Comparison of ENCODE assay signal across 15 cellular contexts in genomic region chr11:123525511-123525918, GRCh38.
DNase-seq lines count a peak whose midpoint lies in the region; ATAC-seq and TF ChIP-seq lines count a peak whose summit lies in the region.
"Had no signal": no experiment of that assay in that cellular context is flagged by ENCODE, and none has a peak within 500 bp of the region (broad histone marks: within the 10 kb centered on the region; RNA-seq: fewer than 3 reads in every experiment).

No MANE protein-coding gene starts in this region.

- H3K4me1 Mint-ChIP-seq in brain: peaks cover 52% of the 10 kb centered on the region

- no peak for TF ChIP-seq CTCF in brain (conservative IDR thresholded peaks at IDR 0.05)

- ATAC-seq in left ventricle myocardium superior (peak; percentile 60), sciatic nerve (no peak), GM21381 (IDR thresholded peaks at IDR 0.05; ENCODE audit: unreplicated experiment) (no peak)
- ATAC-seq: mucosa of descending colon had no signal

- H3K27ac Mint-ChIP-seq in brain: peak overlapping the region; percentile 40 to 94 (median 90)

- peak overlapping the region in 4 of 5 experiments; percentile 75 to 88 (median 82) for H3K4me3 Mint-ChIP-seq in brain

- H3K36me3 Mint-ChIP-seq in brain: peaks cover 4% of the 10 kb centered on the region

- H3K9me3 Mint-ChIP-seq in brain: peaks cover 0 to 5% (median 0%) of the 10 kb centered on the region in 5 experiments

- peak overlapping the region; percentile 54 for H3K27ac ChIP-seq in substantia nigra (ENCODE audit: low read depth, low read length, poor library complexity, severe bottlenecking)
- H3K27ac ChIP-seq: 22Rv1, thoracic aorta had no signal

- DNase-seq in NCI-H1092 treated with DMSO at 0.1 percent for 48 hours (lab: John Stamatoyannopoulos, UW) (peak; percentile 18), NCI-H1092 (lab: John Stamatoyannopoulos, UW) (no peak), left ventricle myocardium superior (peak; percentile 38), substantia nigra (lab: John Stamatoyannopoulos, UW) (peak in 27 of 49 donors; percentile 14 to 80 (median 35)), sciatic nerve (ENCODE audit: low spot score) (no peak)
- DNase-seq in effector CD4-positive, alpha-beta T cell: no peak
- DNase-seq: activated naive CD4-positive, alpha-beta T cell treated with anti-CD3 and anti-CD28 coated beads, Interleukin-2, amount 50 U/mL, for 16 hours; DMS 273 treated with DMSO at 0.1 percent for 48 hours; MG63; mucosa of descending colon; T1000 had no signal

- H3K27me3 Mint-ChIP-seq in brain: peaks cover 4% of the 10 kb centered on the region

- intact Hi-C loops in left ventricle myocardium superior (cut with micrococcal nuclease): no loop called here
- intact Hi-C loops in sciatic nerve (cut with DNase I): no loop called here

Comparison
In these comparisons a context has a peak if more than half of its experiments do, and no peak if none do; other contexts are left out.
1. DNase-seq: peak in NCI-H1092 treated with DMSO at 0.1 percent for 48 hours (single experiment), left ventricle myocardium superior (single experiment) and substantia nigra (27 of 49); none in NCI-H1092 (single experiment), effector CD4-positive, alpha-beta T cell (single experiment) and sciatic nerve (single experiment).